Comparison of ENCODE assay signal across 8 cellular contexts in the genomic region with DNA sequence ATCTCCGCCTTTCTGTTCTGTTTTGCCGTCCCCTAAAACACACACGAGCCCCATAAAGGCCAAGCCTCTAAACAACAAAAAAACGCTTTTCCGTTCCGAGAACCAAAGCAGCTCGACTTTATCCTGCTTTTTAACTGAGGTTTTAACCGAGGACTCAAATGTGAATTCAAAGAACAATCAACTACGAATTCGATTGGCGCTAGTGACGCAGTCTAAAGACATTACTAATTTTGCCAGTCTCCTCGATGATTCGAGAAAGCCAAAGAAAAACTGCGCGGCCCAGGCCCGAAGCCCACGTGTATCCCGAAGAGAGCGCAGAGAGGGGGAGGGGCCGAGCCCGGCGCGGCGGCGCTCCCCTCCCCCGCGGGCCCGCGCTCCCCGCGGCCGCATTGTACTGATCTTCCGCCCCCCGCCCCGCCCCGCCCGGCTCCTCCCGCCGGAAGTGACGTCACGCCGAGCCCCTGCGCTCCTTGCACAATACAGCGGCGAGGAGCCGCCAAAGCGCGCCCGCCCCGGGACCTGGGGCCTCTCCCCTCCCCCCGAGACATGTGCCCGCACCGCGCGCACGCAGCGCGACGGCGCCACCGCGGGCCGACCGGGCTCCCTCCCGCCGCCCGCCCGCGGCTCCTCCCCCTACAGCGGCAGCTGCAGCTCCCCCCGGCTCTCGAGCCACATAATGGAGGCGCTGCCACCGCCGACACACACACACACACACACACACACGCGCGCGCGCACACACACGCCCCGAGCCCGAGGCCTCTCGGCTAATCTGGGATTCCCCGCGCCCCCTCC. TPM values are rescaled to one million over a fixed set of nuclear protein-coding genes. Genes with fewer than 3 reads are reported as not detected.
A peak's percentile ranks its signal among the peaks of the same experiment; 100 is the strongest.
DNase-seq lines count a peak whose midpoint lies in the region; ATAC-seq and TF ChIP-seq lines count a peak whose summit lies in the region.

No MANE protein-coding gene starts in this region.

- no peaks in the 10 kb centered on the region for H3K27me3 ChIP-seq in hepatocyte

- peak overlapping the region; percentile 100 for H3K27ac ChIP-seq in hepatocyte

- H4K20me1 ChIP-seq in hepatocyte (ENCODE audit: insufficient read depth, poor library complexity, severe bottlenecking): peaks cover 49% of the 10 kb centered on the region

- DNase-seq in NCI-H1694 treated with DMSO at 0.1 percent for 48 hours (lab: John Stamatoyannopoulos, UW) (peak; percentile 88), T-helper 9 cell (peak; percentile 98), astrocyte of the cerebellum (ENCODE audit: low read depth) (peak; percentile 76), hepatocyte (ENCODE audit: low spot score) (peak; percentile 98), retina (peak; percentile 90)

- WGBS in hepatocyte (ENCODE audit: low lambda C conversion rate, missing lambda C conversion rate): under 1% methylated on average over 25 of the region's 87 CpGs

- H3K4me3 ChIP-seq in astrocyte of the cerebellum (ENCODE audit: low read depth, low read length): peak overlapping the region; percentile 85
- H3K4me3 ChIP-seq in hepatocyte: peak overlapping the region; percentile 97

- peaks cover 61% of the 10 kb centered on the region for H3K79me2 ChIP-seq in hepatocyte

- in situ Hi-C loops in astrocyte of the cerebellum (cut with HindIII; ENCODE audit: low sequenced_read_pairs): no loop called here

- no peak overlapping the region for H2AFZ ChIP-seq in hepatocyte

- no peaks in the 10 kb centered on the region for H3K9me2 ChIP-seq in hepatocyte (replicated peaks; ENCODE audit: insufficient read depth)

- H3K4me1 ChIP-seq in hepatocyte (ENCODE audit: insufficient read depth): peaks cover 45% of the 10 kb centered on the region

- H3K9me3 ChIP-seq in hepatocyte (ENCODE audit: low read depth): no peaks in the 10 kb centered on the region

- peak overlapping the region; percentile 77 for H3K4me2 ChIP-seq in hepatocyte

- TF ChIP-seq CTCF in astrocyte of the cerebellum (IDR thresholded peaks at IDR 0.05; ENCODE audit: low read depth, low read length, missing control alignments) (no peak), hepatocyte (IDR thresholded peaks at IDR 0.05; ENCODE audit: poor library complexity) (no peak)

- H3K36me3 ChIP-seq in hepatocyte (replicated peaks; ENCODE audit: insufficient read depth, low read depth): peaks cover 16% of the 10 kb centered on the region

- ATAC-seq in GM18499 (IDR thresholded peaks at IDR 0.05; ENCODE audit: insufficient read depth, unreplicated experiment): peak; percentile 28
- peak; percentile 64 for ATAC-seq in HG02885 (IDR thresholded peaks at IDR 0.05; ENCODE audit: poor library complexity, unreplicated experiment)
- ATAC-seq in GM18873 (IDR thresholded peaks at IDR 0.05; ENCODE audit: low FRiP score, unreplicated experiment): no peak

RNA-seq across cellular contexts. Expression of a gene that starts 1.4 kb away (rescaled TPM):
- total RNA-seq in hepatocyte: 316 and 321 TPM in 2 replicates
- 293 and 298 TPM in 2 replicates for polyA plus RNA-seq in hepatocyte

RNA-seq across cellular contexts. Expression of a gene that starts 27.4 kb away (rescaled TPM):
- 24.3 and 32.0 TPM in 2 replicates for total RNA-seq in hepatocyte
- polyA plus RNA-seq in hepatocyte: 56.5 and 61.9 TPM in 2 replicates
